In the genomic region with DNA sequence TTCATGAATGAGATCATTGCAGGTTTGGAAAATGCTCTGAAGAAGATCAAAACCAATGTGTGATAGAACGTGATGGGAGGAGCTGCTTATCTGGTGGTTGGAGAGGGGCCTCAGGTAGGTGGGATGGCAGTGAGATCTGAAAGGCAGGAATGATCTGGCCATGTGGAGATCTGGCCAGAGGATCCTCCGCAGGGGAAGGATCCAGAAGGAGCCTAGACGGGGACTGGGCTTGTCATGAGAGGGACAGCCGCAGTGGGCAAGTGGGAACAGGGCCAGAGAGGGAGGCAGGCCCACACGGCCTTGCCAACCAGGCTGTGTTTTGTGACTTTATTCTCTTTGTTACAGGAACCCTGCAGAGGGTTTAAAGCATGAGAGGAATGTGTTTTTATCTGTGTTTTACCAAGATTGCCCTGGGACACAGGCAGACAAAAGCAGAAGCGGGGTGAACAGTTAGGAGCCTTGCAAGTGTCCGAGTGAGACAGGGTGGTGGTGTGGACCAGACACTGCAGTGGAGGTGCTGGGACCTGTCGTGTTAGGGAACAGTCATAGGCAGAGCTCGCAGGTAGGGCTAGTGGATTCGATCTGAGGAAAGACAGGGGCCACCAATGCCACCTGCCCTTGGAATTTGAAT, we compare ENCODE assay signal across 19 cellular contexts.
A peak's percentile ranks its signal among the peaks of the same experiment; 100 is the strongest.
DNase-seq lines count a peak whose midpoint lies in the region; ATAC-seq and TF ChIP-seq lines count a peak whose summit lies in the region.
"Had no signal": no experiment of that assay in that cellular context is flagged by ENCODE, and none has a peak within 500 bp of the region (broad histone marks: within the 10 kb centered on the region; RNA-seq: fewer than 3 reads in every experiment).

No MANE protein-coding gene starts in this region.

- H2BK120ac ChIP-seq in mesendoderm (ENCODE audit: low read depth, low read length) = no peak overlapping the region

- no peak overlapping the region for H3K27ac Mint-ChIP-seq in osteocyte (ENCODE audit: unreplicated experiment)
- H3K27ac Mint-ChIP-seq: HFFc6 had no signal

- in situ Hi-C loops in Panc1 (cut with HindIII; ENCODE audit: low pct_unique_long_range_greater_than_20kb, low sequenced_read_pairs) = no loop called here

- H3K79me2 ChIP-seq in mesendoderm (ENCODE audit: control insufficient read depth, insufficient read depth, low read length) = no peaks in the 10 kb centered on the region

- TF ChIP-seq CTCF in Panc1 (IDR thresholded peaks at IDR 0.05) (no peak), osteocyte (IDR thresholded peaks at IDR 0.05) (no peak), vagina (IDR thresholded peaks at IDR 0.05) (no peak)

- H3K4me1 ChIP-seq in Panc1 (ENCODE audit: control insufficient read depth, insufficient read depth, low read length) (no peaks in the 10 kb centered on the region; the same call in 1 of the 2 replicates), mesendoderm (ENCODE audit: control insufficient read depth, low read depth, low read length) (no peaks in the 10 kb centered on the region), vagina (no peaks in the 10 kb centered on the region)
- H3K4me1 ChIP-seq: BLaER1, Peyer's patch had no signal

- BruUV-seq in Panc1 (replicated peaks; lab: Mats Ljungman, UMichigan) = no TSS peak

- H2AK5ac ChIP-seq in mesendoderm (ENCODE audit: low read length) = no peak overlapping the region

- H3K4me3 ChIP-seq in Panc1 (ENCODE audit: low read depth in 2 of 2, low read length in 2 of 2) (no peak overlapping the region), mesendoderm (ENCODE audit: low read length) (no peak overlapping the region), vagina (no peak overlapping the region)
- H3K4me3 ChIP-seq: BLaER1, GM23248, HAP-1, Peyer's patch had no signal

- H3K4ac ChIP-seq in mesendoderm (ENCODE audit: low read depth, low read length) = no peak overlapping the region

- H3K36me3 Mint-ChIP-seq in osteocyte (ENCODE audit: unreplicated experiment) = no peaks in the 10 kb centered on the region
- H3K36me3 Mint-ChIP-seq: CD4-positive, CD25-positive, alpha-beta regulatory T cell had no signal

- no peak for TF ChIP-seq POLR2A in vagina (IDR thresholded peaks at IDR 0.05)

- no peak overlapping the region for H3K4me3 Mint-ChIP-seq in osteocyte (ENCODE audit: unreplicated experiment)
- H3K4me3 Mint-ChIP-seq: CD4-positive, CD25-positive, alpha-beta regulatory T cell; HFFc6 had no signal

- H3K18ac ChIP-seq in mesendoderm (ENCODE audit: low read length) = no peak overlapping the region

- peaks cover 30% of the 10 kb centered on the region for H3K27me3 Mint-ChIP-seq in osteocyte (ENCODE audit: unreplicated experiment)

- no peak overlapping the region for H2BK5ac ChIP-seq in mesendoderm (ENCODE audit: low read length)

- H3K9me3 Mint-ChIP-seq in osteocyte (ENCODE audit: unreplicated experiment) = no peaks in the 10 kb centered on the region
- H3K9me3 Mint-ChIP-seq: CD4-positive, CD25-positive, alpha-beta regulatory T cell; HFFc6 had no signal

- H3K9me3 ChIP-seq in Panc1 (ENCODE audit: control insufficient read depth, insufficient read depth, low read depth, low read length) (no peaks in the 10 kb centered on the region), vagina (no peaks in the 10 kb centered on the region)
- H3K9me3 ChIP-seq: HAP-1, Peyer's patch, SK-N-SH had no signal

- 0 out of 2 replicates have a peak, but pooled peaks have one; percentile 24 for ATAC-seq in Panc1

- POLR2A ChIA-PET in Panc1 (lab: Charles Lee) = no interaction called here

- H3K4me1 Mint-ChIP-seq in osteocyte (ENCODE audit: unreplicated experiment) = peaks cover 2% of the 10 kb centered on the region
- H3K4me1 Mint-ChIP-seq: CD4-positive, CD25-positive, alpha-beta regulatory T cell had no signal

- no peaks in the 10 kb centered on the region for H3K79me1 ChIP-seq in mesendoderm (ENCODE audit: low read length)

- no CpG with 5 or more reads among the region's 10 CpGs for WGBS in mesendoderm (ENCODE audit: extremely low coverage, insufficient coverage, low lambda C conversion rate)

- no peak overlapping the region for H3K9ac ChIP-seq in mesendoderm (ENCODE audit: low read length)
- H3K9ac ChIP-seq: BLaER1, GM23248, SK-N-SH had no signal

- H3K27ac ChIP-seq in Panc1 (ENCODE audit: low read length) (no peak overlapping the region), mesendoderm (ENCODE audit: low read depth, low read length) (no peak overlapping the region), vagina (no peak overlapping the region)
- H3K27ac ChIP-seq: BLaER1, GM23248, Peyer's patch had no signal

- H4K5ac ChIP-seq in mesendoderm (ENCODE audit: low read length) = no peak overlapping the region

- no peaks in the 10 kb centered on the region for H3K36me3 ChIP-seq in Panc1 (ENCODE audit: control insufficient read depth, insufficient read depth, low read length)
- no peaks in the 10 kb centered on the region for H3K36me3 ChIP-seq in mesendoderm (ENCODE audit: control insufficient read depth, insufficient read depth, low read length)
- H3K36me3 ChIP-seq in vagina = no peaks in the 10 kb centered on the region
- H3K36me3 ChIP-seq: BLaER1, HAP-1, Peyer's patch had no signal

- no peak overlapping the region for H3K4me2 ChIP-seq in mesendoderm (ENCODE audit: low read length)
- H3K4me2 ChIP-seq: BLaER1, SK-N-SH had no signal

- CTCF ChIA-PET in Panc1 (lab: Charles Lee) = no interaction called here

- H3K27me3 ChIP-seq in Panc1 (ENCODE audit: control insufficient read depth, insufficient read depth, low read length) (peaks cover 3% of the 10 kb centered on the region; the same call in 1 of the 2 replicates), mesendoderm (ENCODE audit: insufficient read depth, low read length, poor library complexity) (no peaks in the 10 kb centered on the region), vagina (no peaks in the 10 kb centered on the region)
- H3K27me3 ChIP-seq: BLaER1, Peyer's patch had no signal

- peak overlapping the region; percentile 45 for H3K23ac ChIP-seq in mesendoderm (ENCODE audit: low read length)

- no peak overlapping the region for H4K8ac ChIP-seq in mesendoderm (ENCODE audit: low read depth, low read length)

- no peak overlapping the region for H2BK15ac ChIP-seq in mesendoderm (replicated peaks; ENCODE audit: low read depth)

- DNase-seq in Panc1 (ENCODE audit: low read depth, low spot score) = no peak
- DNase-seq in ecto neural progenitor cell (ENCODE audit: low spot score) = peak; percentile 39
- peak; percentile 37 for DNase-seq in mesendoderm
- peak; percentile 51 for DNase-seq in osteocyte (ENCODE audit: extremely low spot score, unreplicated experiment)
- DNase-seq in vagina (ENCODE audit: extremely low spot score in 2 of 2) = no peak
- DNase-seq in retina = no peak
- no peak for DNase-seq in NCI-H2227 treated with DMSO at 0.1 percent for 48 hours (lab: John Stamatoyannopoulos, UW)
- DNase-seq: CD4-positive, CD25-positive, alpha-beta regulatory T cell; GM23248; HFFc6; KBM-7; NCI-H1105 treated with DMSO at 0.1 percent for 48 hours; NCI-H2029; NCI-H526 treated with DMSO at 0.1 percent for 48 hours; Peyer's patch; SIG-M5; SK-N-SH had no signal

- intact Hi-C loops in Panc1 (cut with micrococcal nuclease; ENCODE audit: unreplicated experiment) (no loop called here), vagina (cut with DNase I) (no loop called here)

- no peak overlapping the region for H3K56ac ChIP-seq in mesendoderm (ENCODE audit: low read length)

Comparison
In these comparisons a context has a peak if more than half of its experiments do, and no peak if none do; other contexts are left out.
1. DNase-seq: peak in ecto neural progenitor cell (single experiment), mesendoderm (single experiment) and osteocyte (single experiment); none in Panc1 (single experiment), vagina (0 of 2), retina (single experiment) and NCI-H2227 treated with DMSO at 0.1 percent for 48 hours (single experiment).